Comparison of ENCODE assay signal across 8 cellular contexts in genomic region chr15:70098461-70099166, GRCh38. TPM values are rescaled to one million over a fixed set of nuclear protein-coding genes. Genes with fewer than 3 reads are reported as not detected.
DNase-seq lines count a peak whose midpoint lies in the region; ATAC-seq and TF ChIP-seq lines count a peak whose summit lies in the region.

No MANE protein-coding gene starts in this region.

- peaks cover 33% of the 10 kb centered on the region for H3K36me3 Mint-ChIP-seq in CD4-positive, alpha-beta T cell (ENCODE audit: low read depth)
- peaks cover 25% of the 10 kb centered on the region for H3K36me3 Mint-ChIP-seq in activated B cell treated with CpG ODN at 0.5 μM for 24 hours (ENCODE audit: low read depth)

- H3K27me3 ChIP-seq in CD4-positive, alpha-beta T cell (ENCODE audit: control insufficient read depth, insufficient read depth, low read length) = no peaks in the 10 kb centered on the region
- H3K27me3 ChIP-seq in ectodermal cell (ENCODE audit: control insufficient read depth, insufficient read depth, low read length, poor library complexity, severe bottlenecking) = no peaks in the 10 kb centered on the region
- no peaks in the 10 kb centered on the region for H3K27me3 ChIP-seq in mesendoderm (ENCODE audit: insufficient read depth, low read length, poor library complexity)

- H3K9me3 ChIP-seq in CD4-positive, alpha-beta T cell (ENCODE audit: control insufficient read depth, low read length) = no peaks in the 10 kb centered on the region
- H3K9me3 ChIP-seq in ectodermal cell (ENCODE audit: control insufficient read depth, low read length) = no peaks in the 10 kb centered on the region

- H3K27me3 Mint-ChIP-seq in CD4-positive, alpha-beta T cell = peaks cover 9% of the 10 kb centered on the region
- peaks cover 9% of the 10 kb centered on the region for H3K27me3 Mint-ChIP-seq in activated B cell treated with CpG ODN at 0.5 μM for 24 hours
- peaks cover 31% of the 10 kb centered on the region for H3K27me3 Mint-ChIP-seq in stimulated activated naive CD8-positive, alpha-beta T cell treated with anti-CD3 and anti-CD28 coated beads, Interleukin-15, amount 100 ng/mL, for 72 hours

- CTCF ChIA-PET in CD4-positive, alpha-beta T cell (lab: Charles Lee) = interaction anchor here (0.7 to 2.0 kb wide), 8 partner anchors 75 to 630 kb away, joined by 3 to 12 read pairs (median 7); no protein-coding TSS in a partner anchor
- CTCF ChIA-PET in activated B cell treated with CpG ODN at 0.5 μM for 24 hours (lab: Charles Lee) = interaction anchor here (1.1 to 2.4 kb wide), 8 partner anchors 12 to 522 kb away, joined by 4 to 11 read pairs (median 6); no protein-coding TSS in a partner anchor

- POLR2A ChIA-PET in CD4-positive, alpha-beta T cell (lab: Charles Lee) = interaction anchor here (0.8 to 9.4 kb wide), 25 partner anchors 13 to 646 kb away, joined by 3 to 160 read pairs (median 8); partner anchors contain the start of gene RPLP1
- POLR2A ChIA-PET in activated B cell treated with CpG ODN at 0.5 μM for 24 hours (lab: Charles Lee) = interaction anchor here (0.6 to 5.8 kb wide), 44 partner anchors 8 to 646 kb away, joined by 3 to 84 read pairs (median 6); partner anchors contain the start of gene RPLP1

- H3K4me3 Mint-ChIP-seq in CD4-positive, alpha-beta T cell = peak overlapping the region; percentile 96
- H3K4me3 Mint-ChIP-seq in activated B cell treated with CpG ODN at 0.5 μM for 24 hours = peak overlapping the region; percentile 96
- peak overlapping the region; percentile 96 to 98 for H3K4me3 Mint-ChIP-seq in stimulated activated naive CD8-positive, alpha-beta T cell treated with anti-CD3 and anti-CD28 coated beads, Interleukin-15, amount 100 ng/mL, for 72 hours

- H3K4me2 ChIP-seq in mesendoderm (ENCODE audit: low read length) = peak overlapping the region; percentile 80

- H2BK120ac ChIP-seq in mesendoderm (ENCODE audit: low read depth, low read length) = peak overlapping the region; percentile 95

- H3K36me3 ChIP-seq in ectodermal cell (ENCODE audit: control insufficient read depth, insufficient read depth, low read length) (peaks cover 5% of the 10 kb centered on the region), mesendoderm (ENCODE audit: control insufficient read depth, insufficient read depth, low read length) (no peaks in the 10 kb centered on the region)

- H4K8ac ChIP-seq in mesendoderm (ENCODE audit: low read depth, low read length) = peak overlapping the region; percentile 81

- WGBS in ectodermal cell, 2 experiments = 0% methylated on average over 60 of the region's 60 CpGs
- no CpG with 5 or more reads among the region's 60 CpGs for WGBS in mesendoderm (ENCODE audit: extremely low coverage, insufficient coverage, low lambda C conversion rate)

- H3K4ac ChIP-seq in mesendoderm (ENCODE audit: low read depth, low read length) = peak overlapping the region; percentile 95

- H3K9ac ChIP-seq in mesendoderm (ENCODE audit: low read length) = peak overlapping the region; percentile 79

- H3K18ac ChIP-seq in mesendoderm (ENCODE audit: low read length) = peak overlapping the region; percentile 99

- no peaks in the 10 kb centered on the region for H3K79me1 ChIP-seq in mesendoderm (ENCODE audit: low read length)

- no peak for TF ChIP-seq CTCF in CD4-positive, alpha-beta T cell (IDR thresholded peaks at IDR 0.05)
- no peak for TF ChIP-seq CTCF in activated B cell treated with CpG ODN at 0.5 μM for 24 hours (IDR thresholded peaks at IDR 0.05)

- H3K4me3 ChIP-seq in ectodermal cell (ENCODE audit: insufficient read depth, low read depth, low read length) (peak overlapping the region; percentile 48), mesendoderm (ENCODE audit: low read length) (peak overlapping the region; percentile 37)

- intact Hi-C loops in CD4-positive, alpha-beta T cell (cut with DNase I, micrococcal nuclease) = loop anchor here (2.0 to 10.0 kb wide), 7 partner anchors 54 to 686 kb away; partner anchors contain the start of genes KIF23 (in 1 of the 2) and RPLP1 (in 1 of the 2)
- intact Hi-C loops in activated B cell treated with CpG ODN at 0.5 μM for 24 hours (cut with micrococcal nuclease) = loop anchor here (1.0 to 5.0 kb wide), 11 partner anchors 98 to 636 kb away; no protein-coding TSS in a partner anchor

- H4K5ac ChIP-seq in mesendoderm (ENCODE audit: low read length) = no peak overlapping the region

- DNase-seq in CD4-positive, alpha-beta T cell = peak in 8 of 10 experiments; percentile 17 to 36 (median 24)
- DNase-seq in HK-2 (ENCODE audit: unreplicated experiment) (peak; percentile 39), activated B cell treated with CpG ODN at 0.5 μM for 24 hours (peak; percentile 53), mesendoderm (peak; percentile 83)
- DNase-seq in stimulated activated naive CD8-positive, alpha-beta T cell treated with anti-CD3 and anti-CD28 coated beads, Interleukin-15, amount 100 ng/mL, for 72 hours = peak; percentile 44 to 52

- peaks cover 24% of the 10 kb centered on the region for H3K4me1 ChIP-seq in ectodermal cell (ENCODE audit: control insufficient read depth, insufficient read depth, low read length)
- H3K4me1 ChIP-seq in mesendoderm (ENCODE audit: control insufficient read depth, low read depth, low read length) = peaks cover 9% of the 10 kb centered on the region

- H2BK15ac ChIP-seq in mesendoderm (replicated peaks; ENCODE audit: low read depth) = peak overlapping the region; percentile 41

- no peak for ATAC-seq in CD4-positive, alpha-beta T cell (ENCODE audit: poor library complexity)
- ATAC-seq in activated B cell treated with CpG ODN at 0.5 μM for 24 hours (ENCODE audit: low read depth) (no peak), HG02588 (IDR thresholded peaks at IDR 0.05; ENCODE audit: unreplicated experiment) (no peak), HG03571 (IDR thresholded peaks at IDR 0.05; ENCODE audit: unreplicated experiment) (no peak)
- ATAC-seq in stimulated activated naive CD8-positive, alpha-beta T cell treated with anti-CD3 and anti-CD28 coated beads, Interleukin-15, amount 100 ng/mL, for 72 hours = no peak

- peak overlapping the region; percentile 90 for H3K27ac ChIP-seq in CD4-positive, alpha-beta T cell (ENCODE audit: low read depth, low read length)
- H3K27ac ChIP-seq in ectodermal cell (ENCODE audit: insufficient read depth, low read depth, low read length, poor library complexity, severe bottlenecking) (peak overlapping the region; percentile 97), mesendoderm (ENCODE audit: low read depth, low read length) (peak overlapping the region; percentile 81)

- no peak overlapping the region for H2AK5ac ChIP-seq in mesendoderm (ENCODE audit: low read length)

- H2BK5ac ChIP-seq in mesendoderm (ENCODE audit: low read length) = peak overlapping the region; percentile 36

- H3K23ac ChIP-seq in mesendoderm (ENCODE audit: low read length) = no peak overlapping the region

- H3K56ac ChIP-seq in mesendoderm (ENCODE audit: low read length) = peak overlapping the region; percentile 94

- no peaks in the 10 kb centered on the region for H3K9me3 Mint-ChIP-seq in CD4-positive, alpha-beta T cell
- H3K9me3 Mint-ChIP-seq in activated B cell treated with CpG ODN at 0.5 μM for 24 hours = no peaks in the 10 kb centered on the region
- H3K9me3 Mint-ChIP-seq in stimulated activated naive CD8-positive, alpha-beta T cell treated with anti-CD3 and anti-CD28 coated beads, Interleukin-15, amount 100 ng/mL, for 72 hours = no peaks in the 10 kb centered on the region

- peaks cover 31% of the 10 kb centered on the region for H3K79me2 ChIP-seq in mesendoderm (ENCODE audit: control insufficient read depth, insufficient read depth, low read length)

- peak overlapping the region; percentile 95 for H3K27ac Mint-ChIP-seq in CD4-positive, alpha-beta T cell
- peak overlapping the region; percentile 97 for H3K27ac Mint-ChIP-seq in activated B cell treated with CpG ODN at 0.5 μM for 24 hours
- H3K27ac Mint-ChIP-seq in stimulated activated naive CD8-positive, alpha-beta T cell treated with anti-CD3 and anti-CD28 coated beads, Interleukin-15, amount 100 ng/mL, for 72 hours = peak overlapping the region; percentile 23 to 87

- H3K4me1 Mint-ChIP-seq in CD4-positive, alpha-beta T cell (ENCODE audit: low read depth) = peaks cover 58% of the 10 kb centered on the region
- H3K4me1 Mint-ChIP-seq in activated B cell treated with CpG ODN at 0.5 μM for 24 hours = peaks cover 59% of the 10 kb centered on the region
- H3K4me1 Mint-ChIP-seq in stimulated activated naive CD8-positive, alpha-beta T cell treated with anti-CD3 and anti-CD28 coated beads, Interleukin-15, amount 100 ng/mL, for 72 hours = peaks cover 60% of the 10 kb centered on the region

RNA-seq across cellular contexts. Expression of gene TLE3, which starts 0.9 kb away (rescaled TPM):
- total RNA-seq in CD4-positive, alpha-beta T cell = 100 to 1,000 TPM; 159 to 167 TPM
- 106 and 110 TPM in 2 replicates for total RNA-seq in activated B cell treated with CpG ODN at 0.5 μM for 24 hours
- polyA plus RNA-seq in ectodermal cell (2013, experiment 1 of 4) = 100.0 TPM
- 112 TPM for polyA plus RNA-seq in ectodermal cell (2013, experiment 2 of 4)
- 80.2 TPM for polyA plus RNA-seq in ectodermal cell (2013, experiment 3 of 4)
- 77.9 TPM for polyA plus RNA-seq in ectodermal cell (2013, experiment 4 of 4)
- 56.3 TPM for polyA plus RNA-seq in mesendoderm (2013, experiment 1 of 2)
- 55.9 TPM for polyA plus RNA-seq in mesendoderm (2013, experiment 2 of 2)

Comparison
In these comparisons a context has a peak if more than half of its experiments do, and no peak if none do; other contexts are left out.
1. DNase-seq: peak in every context shown above with its lines; median percentile 83 in mesendoderm; 53 in activated B cell treated with CpG ODN at 0.5 μM for 24 hours; 48 in stimulated activated naive CD8-positive, alpha-beta T cell treated with anti-CD3 and anti-CD28 coated beads, Interleukin-15, amount 100 ng/mL, for 72 hours; 39 in HK-2; 24 in CD4-positive, alpha-beta T cell.